1 cellular context compared by ENCODE assay signal in the genomic region with DNA sequence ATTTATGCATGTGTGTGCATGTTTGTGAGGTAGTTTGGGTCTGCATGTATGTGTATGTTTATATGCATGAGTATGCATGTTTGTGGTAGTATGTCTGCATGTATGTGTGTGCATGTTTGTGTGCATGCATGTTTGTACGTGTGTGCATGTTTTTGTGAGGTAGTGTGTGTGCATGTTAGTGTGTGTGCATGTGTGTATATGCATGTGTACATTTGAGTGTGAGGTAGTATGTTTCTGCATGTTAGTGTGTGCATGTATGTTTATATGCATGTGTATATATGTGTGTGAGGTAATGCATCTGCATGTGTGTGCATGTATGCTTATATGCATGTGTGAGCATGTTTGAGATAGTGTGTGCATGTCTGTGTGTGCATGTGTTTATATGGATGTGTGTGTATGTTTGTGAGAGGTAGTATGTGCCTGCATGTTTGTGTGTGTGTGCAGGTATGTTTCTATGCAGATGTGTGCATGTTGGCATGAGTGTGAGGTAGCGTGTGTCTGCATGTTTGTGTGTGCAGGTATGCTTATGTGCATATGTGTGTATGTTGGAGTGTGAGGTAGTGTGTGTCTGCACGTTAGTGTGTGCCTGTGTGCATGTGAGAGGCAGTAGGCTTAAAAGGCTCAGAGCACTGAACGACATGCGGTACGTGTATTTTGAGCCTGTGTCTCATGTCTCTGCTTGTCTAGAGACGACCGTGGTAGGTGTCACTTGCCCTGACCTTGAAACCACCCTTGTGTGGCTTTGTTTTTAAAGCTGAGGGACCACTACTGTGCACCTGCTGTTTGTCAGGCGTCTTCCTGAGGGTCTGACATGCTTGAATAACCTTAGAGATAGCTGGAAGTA.
TF ChIP-seq lines count a peak whose summit lies in the region.

No MANE protein-coding gene starts in this region.

TF ChIP-seq in GM12878, 131 proteins besides CTCF, POLR2A, EP300 and RAD21:
- TF ChIP-seq POLR2AphosphoS2 (IDR thresholded peaks at IDR 0.05; ENCODE audit: low read depth, low read length) (0 out of 2 replicates have a peak, but pooled peaks have one; percentile 37), NR2F1 (conservative IDR thresholded peaks at IDR 0.05) (no peak)
TF ChIP-seq in GM12878: peak in this region for 1.
